15 cellular contexts compared by ENCODE assay signal in the genomic region with DNA sequence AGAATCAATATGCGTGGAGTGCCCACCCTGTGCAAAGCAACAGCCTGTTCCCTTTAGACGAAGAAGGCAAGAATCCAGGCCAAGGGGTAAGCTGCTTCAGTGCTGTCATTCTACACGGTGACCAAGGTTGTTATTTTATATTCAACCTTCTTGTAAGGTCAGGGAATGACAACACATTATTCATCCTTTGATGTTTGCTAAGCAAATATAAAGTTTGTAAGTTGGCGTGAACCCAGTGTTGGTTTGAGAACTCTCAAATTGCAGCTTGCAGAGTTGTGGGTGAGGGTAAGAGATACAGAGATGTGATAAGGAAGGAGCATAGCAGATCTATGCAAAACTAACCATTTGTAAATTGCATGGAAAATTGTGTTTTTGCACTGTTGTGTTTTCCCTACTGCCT.
DNase-seq lines count a peak whose midpoint lies in the region; ATAC-seq and TF ChIP-seq lines count a peak whose summit lies in the region.
"Had no signal": no experiment of that assay in that cellular context is flagged by ENCODE, and none has a peak within 500 bp of the region (broad histone marks: within the 10 kb centered on the region; RNA-seq: fewer than 3 reads in every experiment).

No MANE protein-coding gene starts in this region.

- TF ChIP-seq POLR2A in gastrocnemius medialis (IDR thresholded peaks at IDR 0.05) (no peak), stomach (IDR thresholded peaks at IDR 0.05) (no peak)

- DNase-seq in natural killer cell treated with Interleukin-12 subunit alpha and Interleukin-12 subunit beta and Interleukin-15 and Interleukin-18, amount 100 ng/mL, for 72 hours (ENCODE audit: low spot score) = no peak
- DNase-seq in natural killer cell = no peak
- DNase-seq in activated CD8-positive, alpha-beta T cell treated with anti-CD3 and anti-CD28 coated beads, Interleukin-2, amount 10 ng/mL, durations not matched to agents 7 days and 5 days = no peak
- no peak for DNase-seq in left lobe of liver (ENCODE audit: low spot score)
- DNase-seq in anterior cingulate cortex (lab: John Stamatoyannopoulos, UW) = no peak
- DNase-seq in gastrocnemius medialis = no peak
- DNase-seq in HUDEP-2 (lab: John Stamatoyannopoulos, UW; ENCODE audit: unreplicated experiment in 76 of 76) = no peak
- no peak for DNase-seq in stomach
- DNase-seq: activated CD4-positive, alpha-beta T cell treated with anti-CD3 and anti-CD28 coated beads, Interleukin-2, amount 50 U/mL, for 4 hours; activated gamma-delta T cell treated with Interleukin-2 at 50 U/mL for 16 hours; NCI-H1048; RPMI8226; transverse colon had no signal

- CTCF ChIA-PET in activated CD8-positive, alpha-beta T cell treated with anti-CD3 and anti-CD28 coated beads, Interleukin-2, amount 10 ng/mL, durations not matched to agents 7 days and 5 days (lab: Charles Lee) = interaction anchor here (0.9 kb wide), 1 partner anchor 469 kb away, joined by 3 read pairs; no protein-coding TSS in a partner anchor

- H3K27me3 ChIP-seq in gastrocnemius medialis (no peaks in the 10 kb centered on the region), stomach (peaks cover 0 to 44% (median 7%) of the 10 kb centered on the region in 3 donors)
- H3K27me3 ChIP-seq: cardiac muscle cell, transverse colon had no signal

- peaks cover 8% of the 10 kb centered on the region for H3K9me3 Mint-ChIP-seq in natural killer cell treated with Interleukin-12 subunit alpha and Interleukin-12 subunit beta and Interleukin-15 and Interleukin-18, amount 100 ng/mL, for 72 hours
- H3K9me3 Mint-ChIP-seq in natural killer cell = no peaks in the 10 kb centered on the region
- peaks cover 4% of the 10 kb centered on the region for H3K9me3 Mint-ChIP-seq in activated CD8-positive, alpha-beta T cell treated with anti-CD3 and anti-CD28 coated beads, Interleukin-2, amount 10 ng/mL, durations not matched to agents 7 days and 5 days (ENCODE audit: insufficient read depth)

- peaks cover 5% of the 10 kb centered on the region for H3K36me3 Mint-ChIP-seq in natural killer cell treated with Interleukin-12 subunit alpha and Interleukin-12 subunit beta and Interleukin-15 and Interleukin-18, amount 100 ng/mL, for 72 hours
- H3K36me3 Mint-ChIP-seq in natural killer cell = no peaks in the 10 kb centered on the region
- H3K36me3 Mint-ChIP-seq in activated CD8-positive, alpha-beta T cell treated with anti-CD3 and anti-CD28 coated beads, Interleukin-2, amount 10 ng/mL, durations not matched to agents 7 days and 5 days (ENCODE audit: low read depth) = peaks cover 2% of the 10 kb centered on the region

- H3K9me3 ChIP-seq in gastrocnemius medialis (no peaks in the 10 kb centered on the region), stomach (no peaks in the 10 kb centered on the region)
- H3K9me3 ChIP-seq: transverse colon had no signal

- 17 to 47% (median 37%) methylated on average over 4 of the region's 4 CpGs for WGBS in stomach, 5 donors

- H3K27ac Mint-ChIP-seq in natural killer cell treated with Interleukin-12 subunit alpha and Interleukin-12 subunit beta and Interleukin-15 and Interleukin-18, amount 100 ng/mL, for 72 hours = no peak overlapping the region
- H3K27ac Mint-ChIP-seq in natural killer cell = no peak overlapping the region
- no peak overlapping the region for H3K27ac Mint-ChIP-seq in activated CD8-positive, alpha-beta T cell treated with anti-CD3 and anti-CD28 coated beads, Interleukin-2, amount 10 ng/mL, durations not matched to agents 7 days and 5 days

- TF ChIP-seq CTCF in natural killer cell (IDR thresholded peaks at IDR 0.05) = no peak
- no peak for TF ChIP-seq CTCF in gastrocnemius medialis (IDR thresholded peaks at IDR 0.05 in 4 of 5, conservative IDR thresholded peaks at IDR 0.05 in 1 of 5)
- TF ChIP-seq CTCF in stomach (IDR thresholded peaks at IDR 0.05) = no peak

- no peak for TF ChIP-seq EP300 in stomach (IDR thresholded peaks at IDR 0.05)

- ATAC-seq in natural killer cell treated with Interleukin-12 subunit alpha and Interleukin-12 subunit beta and Interleukin-15 and Interleukin-18, amount 100 ng/mL, for 72 hours = no peak
- ATAC-seq in natural killer cell = no peak
- peak; percentile 39 for ATAC-seq in activated CD8-positive, alpha-beta T cell treated with anti-CD3 and anti-CD28 coated beads, Interleukin-2, amount 10 ng/mL, durations not matched to agents 7 days and 5 days
- ATAC-seq in left lobe of liver = peak; percentile 74
- no peak for ATAC-seq in gastrocnemius medialis
- ATAC-seq: GM12878 had no signal

- no peaks in the 10 kb centered on the region for H3K4me1 ChIP-seq in gastrocnemius medialis
- peaks cover 0 to 18% (median 8%) of the 10 kb centered on the region in 4 donors for H3K4me1 ChIP-seq in stomach

- POLR2A ChIA-PET in activated CD8-positive, alpha-beta T cell treated with anti-CD3 and anti-CD28 coated beads, Interleukin-2, amount 10 ng/mL, durations not matched to agents 7 days and 5 days (lab: Charles Lee) = no interaction called here

- peaks cover 35 to 42% of the 10 kb centered on the region in 2 donors for H3K4me1 Mint-ChIP-seq in natural killer cell treated with Interleukin-12 subunit alpha and Interleukin-12 subunit beta and Interleukin-15 and Interleukin-18, amount 100 ng/mL, for 72 hours (ENCODE audit: low read depth in 2 of 2)
- peaks cover 16 to 24% of the 10 kb centered on the region in 2 donors for H3K4me1 Mint-ChIP-seq in natural killer cell
- H3K4me1 Mint-ChIP-seq in activated CD8-positive, alpha-beta T cell treated with anti-CD3 and anti-CD28 coated beads, Interleukin-2, amount 10 ng/mL, durations not matched to agents 7 days and 5 days (ENCODE audit: low read depth) = peaks cover 31% of the 10 kb centered on the region

- intact Hi-C loops in natural killer cell (cut with micrococcal nuclease) = no loop called here
- intact Hi-C loops in gastrocnemius medialis (cut with DNase I; ENCODE audit: low total_unique reads) = no loop called here
- intact Hi-C loops in stomach (cut with DNase I; ENCODE audit: low total_unique reads) = no loop called here

- H3K4me3 Mint-ChIP-seq in natural killer cell treated with Interleukin-12 subunit alpha and Interleukin-12 subunit beta and Interleukin-15 and Interleukin-18, amount 100 ng/mL, for 72 hours = peak overlapping the region; percentile 15
- H3K4me3 Mint-ChIP-seq in natural killer cell = no peak overlapping the region
- no peak overlapping the region for H3K4me3 Mint-ChIP-seq in activated CD8-positive, alpha-beta T cell treated with anti-CD3 and anti-CD28 coated beads, Interleukin-2, amount 10 ng/mL, durations not matched to agents 7 days and 5 days

- H3K4me3 ChIP-seq in gastrocnemius medialis (no peak overlapping the region), stomach (no peak overlapping the region)
- H3K4me3 ChIP-seq: cardiac muscle cell, GM12878, transverse colon had no signal

- H3K27ac ChIP-seq in gastrocnemius medialis = no peak overlapping the region
- no peak overlapping the region for H3K27ac ChIP-seq in stomach
- H3K27ac ChIP-seq: cardiac muscle cell, transverse colon had no signal

- H3K27me3 Mint-ChIP-seq in natural killer cell treated with Interleukin-12 subunit alpha and Interleukin-12 subunit beta and Interleukin-15 and Interleukin-18, amount 100 ng/mL, for 72 hours = peaks cover 0 to 4% of the 10 kb centered on the region in 2 donors
- H3K27me3 Mint-ChIP-seq in natural killer cell (ENCODE audit: low read depth in 2 of 2) = no peaks in the 10 kb centered on the region
- H3K27me3 Mint-ChIP-seq in activated CD8-positive, alpha-beta T cell treated with anti-CD3 and anti-CD28 coated beads, Interleukin-2, amount 10 ng/mL, durations not matched to agents 7 days and 5 days (ENCODE audit: low read depth) = no peaks in the 10 kb centered on the region

- in situ Hi-C loops in gastrocnemius medialis (cut with MboI; ENCODE audit: low sequenced_read_pairs in 4 of 4) = no loop called here

- H3K36me3 ChIP-seq in gastrocnemius medialis = no peaks in the 10 kb centered on the region
- H3K36me3 ChIP-seq in stomach = no peaks in the 10 kb centered on the region
- H3K36me3 ChIP-seq: cardiac muscle cell, transverse colon had no signal

Comparison
In these comparisons a context has a peak if more than half of its experiments do, and no peak if none do; other contexts are left out.
1. ATAC-seq: peak in activated CD8-positive, alpha-beta T cell treated with anti-CD3 and anti-CD28 coated beads, Interleukin-2, amount 10 ng/mL, durations not matched to agents 7 days and 5 days (single experiment) and left lobe of liver (single experiment); none in natural killer cell treated with Interleukin-12 subunit alpha and Interleukin-12 subunit beta and Interleukin-15 and Interleukin-18, amount 100 ng/mL, for 72 hours (0 of 2), natural killer cell (0 of 3) and gastrocnemius medialis (0 of 2).